In the genomic region with DNA sequence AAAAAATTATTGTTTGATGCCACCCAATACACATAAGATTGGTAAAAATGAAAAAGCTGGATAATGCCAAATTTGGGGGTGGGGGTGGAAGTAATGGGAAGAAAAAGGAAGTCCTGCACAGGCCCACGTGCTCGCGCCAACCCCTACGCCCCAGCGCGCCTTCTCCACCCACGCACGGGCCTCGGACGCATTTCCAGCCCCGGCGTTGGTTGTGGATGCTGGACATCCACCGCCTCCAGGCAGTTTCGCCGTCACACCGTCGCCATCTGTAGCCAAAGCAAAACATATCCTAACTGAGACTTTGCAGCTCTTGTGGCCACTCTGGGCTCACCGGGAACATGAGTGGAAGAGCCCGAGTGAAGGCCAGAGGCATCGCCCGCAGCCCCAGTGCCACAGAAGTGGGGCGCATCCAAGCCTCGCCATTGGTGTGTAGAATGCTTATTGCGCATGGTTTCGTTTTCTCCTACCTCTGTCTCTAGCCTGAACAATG, we compare ENCODE assay signal across 25 cellular contexts.
"Had no signal": no experiment of that assay in that cellular context is flagged by ENCODE, and none has a peak within 500 bp of the region (broad histone marks: within the 10 kb centered on the region; RNA-seq: fewer than 3 reads in every experiment).

Gene PIWIL4, plus strand, starts transcription at position 188 of the 490 bp plus-strand sequence. Its CDS starts 151 bp downstream, at position 339.

- H3K4me2 ChIP-seq: smooth muscle cell had no signal

- FAIRE-seq: urothelium cell line had no signal

- H3K27ac ChIP-seq: colonic mucosa, epithelial cell of prostate, gastrocnemius medialis, lower lobe of right lung, parathyroid adenoma, right lobe of liver, suprapubic skin, tibial nerve, upper lobe of left lung had no signal

- H3K79me2 ChIP-seq: parathyroid adenoma had no signal

- H3K27me3 ChIP-seq: colonic mucosa, gastrocnemius medialis, right lobe of liver, suprapubic skin, tibial nerve, upper lobe of left lung had no signal

- ATAC-seq: esophagus mucosa; gastrocnemius medialis; left colon; left ventricle myocardium superior; lower lobe of right lung; natural killer cell treated with Interleukin-12 subunit alpha and Interleukin-12 subunit beta and Interleukin-15 and Interleukin-18, amount 100 ng/mL, for 72 hours; right lobe of liver; stimulated activated naive CD8-positive, alpha-beta T cell treated with anti-CD3 and anti-CD28 coated beads, Interleukin-15, amount 100 ng/mL, for 72 hours had no signal

- H3K4me3 ChIP-seq: colonic mucosa, gastrocnemius medialis, lower lobe of right lung, right lobe of liver, smooth muscle cell, suprapubic skin, tibial nerve, upper lobe of left lung had no signal

- H3K9ac ChIP-seq: parathyroid adenoma had no signal

- H3K36me3 ChIP-seq: colonic mucosa, gastrocnemius medialis, lower lobe of right lung, right lobe of liver, suprapubic skin, tibial nerve, upper lobe of left lung had no signal

- H3K4me1 ChIP-seq: colonic mucosa, gastrocnemius medialis, lower lobe of right lung, parathyroid adenoma, right lobe of liver, upper lobe of left lung had no signal

- DNase-seq: colonic mucosa; effector CD8-positive, alpha-beta T cell; endodermal cell; gastrocnemius medialis; head of caudate nucleus; left colon; left ventricle myocardium superior; lower lobe of right lung; naive B cell; right lobe of liver; stimulated activated CD4-positive, alpha-beta T cell treated with anti-CD3 and anti-CD28 coated beads, Interleukin-12 subunit alpha, Interleukin-12 subunit beta, amount 100 ng/mL, for 4 hours; stimulated activated CD4-positive, alpha-beta T cell treated with anti-CD3 and anti-CD28 coated beads, Interleukin-1b, Interleukin-23, amount 100 ng/mL, for 48 hours; stimulated activated CD4-positive, alpha-beta T cell treated with anti-CD3 and anti-CD28 coated beads, Interleukin-4, amount 100 ng/mL, for 1 hour; stimulated activated CD8-positive, alpha-beta memory T cell treated with anti-CD3 and anti-CD28 coated beads, Interleukin-4, amount 100 ng/mL, for 48 hours; stimulated activated naive CD4-positive, alpha-beta T cell; stimulated activated naive CD8-positive, alpha-beta T cell treated with anti-CD3 and anti-CD28 coated beads, Interleukin-15, amount 100 ng/mL, for 72 hours had no signal

- H2AFZ ChIP-seq: parathyroid adenoma had no signal

- H3K9me3 ChIP-seq: colonic mucosa, gastrocnemius medialis, lower lobe of right lung, right lobe of liver, suprapubic skin, tibial nerve, upper lobe of left lung had no signal
